In genomic region chr5:136195971-136196577, GRCh38 we compare ENCODE assay signal across 21 cellular contexts. TPM values are rescaled to one million over a fixed set of nuclear protein-coding genes. Genes with fewer than 3 reads are reported as not detected.
DNase-seq lines count a peak whose midpoint lies in the region; ATAC-seq and TF ChIP-seq lines count a peak whose summit lies in the region.
"Had no signal": no experiment of that assay in that cellular context is flagged by ENCODE, and none has a peak within 500 bp of the region (broad histone marks: within the 10 kb centered on the region; RNA-seq: fewer than 3 reads in every experiment).

No MANE protein-coding gene starts in this region.

- H3K4me3 Mint-ChIP-seq in activated CD8-positive, alpha-beta T cell treated with anti-CD3 and anti-CD28 coated beads, Interleukin-2, amount 10 ng/mL, durations not matched to agents 7 days and 5 days: no peak overlapping the region
- no peak overlapping the region for H3K4me3 Mint-ChIP-seq in activated CD8-positive, alpha-beta T cell treated with anti-CD3 and anti-CD28 coated beads for 36 hours
- H3K4me3 Mint-ChIP-seq: activated naive CD8-positive, alpha-beta T cell treated with anti-CD3 and anti-CD28 coated beads, Interleukin-2, amount 10 ng/mL, durations not matched to agents 7 days and 5 days; activated T-helper 1 cell treated with anti-CD3 and anti-CD28 coated beads, Interleukin-12 subunit alpha, Interleukin-12 subunit beta, Interleukin-2, Interleukin-4 antibody, amounts not matched to agents 30 ng/mL and 10 ng/mL and 1 ng/mL, durations not matched to agents 14 hours and 24 hours and 36 hours; naive thymus-derived CD8-positive, alpha-beta T cell had no signal

- H3K4me3 ChIP-seq in gastroesophageal sphincter (no peak overlapping the region), muscle layer of duodenum (ENCODE audit: low read depth in 1 of 2, low read length in 2 of 2) (no peak overlapping the region)
- H3K4me3 ChIP-seq: A549, body of pancreas, heart right ventricle, lung, uterus had no signal

- no peaks in the 10 kb centered on the region for H3K9me3 Mint-ChIP-seq in activated CD8-positive, alpha-beta T cell treated with anti-CD3 and anti-CD28 coated beads, Interleukin-2, amount 10 ng/mL, durations not matched to agents 7 days and 5 days (ENCODE audit: insufficient read depth)
- no peaks in the 10 kb centered on the region for H3K9me3 Mint-ChIP-seq in activated CD8-positive, alpha-beta T cell treated with anti-CD3 and anti-CD28 coated beads for 36 hours
- H3K9me3 Mint-ChIP-seq: activated naive CD8-positive, alpha-beta T cell treated with anti-CD3 and anti-CD28 coated beads, Interleukin-2, amount 10 ng/mL, durations not matched to agents 7 days and 5 days; activated T-helper 1 cell treated with anti-CD3 and anti-CD28 coated beads, Interleukin-12 subunit alpha, Interleukin-12 subunit beta, Interleukin-2, Interleukin-4 antibody, amounts not matched to agents 30 ng/mL and 10 ng/mL and 1 ng/mL, durations not matched to agents 14 hours and 24 hours and 36 hours; naive thymus-derived CD8-positive, alpha-beta T cell had no signal

- POLR2A ChIA-PET in activated CD8-positive, alpha-beta T cell treated with anti-CD3 and anti-CD28 coated beads, Interleukin-2, amount 10 ng/mL, durations not matched to agents 7 days and 5 days (lab: Charles Lee): no interaction called here
- POLR2A ChIA-PET in activated CD8-positive, alpha-beta T cell treated with anti-CD3 and anti-CD28 coated beads for 36 hours (lab: Charles Lee): interaction anchor here (0.5 kb wide), 1 partner anchor 61 kb away, joined by 3 read pairs; no protein-coding TSS in a partner anchor

- CTCF ChIA-PET in activated CD8-positive, alpha-beta T cell treated with anti-CD3 and anti-CD28 coated beads, Interleukin-2, amount 10 ng/mL, durations not matched to agents 7 days and 5 days (lab: Charles Lee): no interaction called here
- CTCF ChIA-PET in activated CD8-positive, alpha-beta T cell treated with anti-CD3 and anti-CD28 coated beads for 36 hours (lab: Charles Lee): interaction anchor here (1.5 to 1.9 kb wide), 2 partner anchors 11 to 114 kb away, joined by 4 to 6 read pairs; no protein-coding TSS in a partner anchor

- H3K27ac ChIP-seq in gastroesophageal sphincter: peak overlapping the region in 3 of 4 donors; percentile 20 to 58 (median 52)
- H3K27ac ChIP-seq in muscle layer of duodenum (ENCODE audit: low read length): peak overlapping the region; percentile 22
- H3K27ac ChIP-seq: A549, body of pancreas, heart right ventricle, parathyroid adenoma, uterus had no signal

- H3K9me3 ChIP-seq in gastroesophageal sphincter (no peaks in the 10 kb centered on the region), muscle layer of duodenum (ENCODE audit: control insufficient read depth in 1 of 2, low read length in 2 of 2) (no peaks in the 10 kb centered on the region)
- H3K9me3 ChIP-seq: A549, body of pancreas, heart right ventricle, uterus had no signal

- peak; percentile 4 for DNase-seq in activated CD8-positive, alpha-beta T cell treated with anti-CD3 and anti-CD28 coated beads, Interleukin-2, amount 10 ng/mL, durations not matched to agents 7 days and 5 days
- DNase-seq in activated CD8-positive, alpha-beta T cell treated with anti-CD3 and anti-CD28 coated beads for 36 hours: no peak
- DNase-seq in stromal cell of bone marrow (ENCODE audit: low read depth) (peak; percentile 23), NCI-H187 treated with DMSO at 0.1 percent for 48 hours (lab: John Stamatoyannopoulos, UW) (no peak), NCI-H774 (lab: John Stamatoyannopoulos, UW) (no peak)
- DNase-seq: activated naive CD8-positive, alpha-beta T cell treated with anti-CD3 and anti-CD28 coated beads, Interleukin-2, amount 10 ng/mL, durations not matched to agents 7 days and 5 days; body of pancreas; EL; HCEC 1CT; heart right ventricle; naive thymus-derived CD8-positive, alpha-beta T cell; NCI-H2171; NCI-H526 treated with DMSO at 0.1 percent for 48 hours; uterus had no signal

- no peak for TF ChIP-seq CTCF in activated CD8-positive, alpha-beta T cell treated with anti-CD3 and anti-CD28 coated beads for 36 hours (IDR thresholded peaks at IDR 0.05)
- TF ChIP-seq CTCF in gastroesophageal sphincter (IDR thresholded peaks at IDR 0.05): no peak

- TF ChIP-seq POLR2A in gastroesophageal sphincter (IDR thresholded peaks at IDR 0.05): no peak

- H3K27me3 ChIP-seq in gastroesophageal sphincter (peaks cover 28% of the 10 kb centered on the region), muscle layer of duodenum (ENCODE audit: low read depth, low read length) (peaks cover 3% of the 10 kb centered on the region)
- H3K27me3 ChIP-seq: body of pancreas had no signal

- 46% methylated on average over 9 of the region's 11 CpGs; no CpG with 5 or more reads in 1 of the 2 donors for WGBS in gastroesophageal sphincter (ENCODE audit: low coverage in 1 of 2), 2 donors

- H3K4me1 ChIP-seq in gastroesophageal sphincter (peaks cover 0 to 43% (median 17%) of the 10 kb centered on the region in 3 donors), muscle layer of duodenum (ENCODE audit: control insufficient read depth in 1 of 2, insufficient read depth in 2 of 2, low read length in 2 of 2) (peaks cover 0 to 23% of the 10 kb centered on the region in 2 donors)
- H3K4me1 ChIP-seq: A549, parathyroid adenoma had no signal

- ATAC-seq in activated CD8-positive, alpha-beta T cell treated with anti-CD3 and anti-CD28 coated beads, Interleukin-2, amount 10 ng/mL, durations not matched to agents 7 days and 5 days: no peak
- no peak for ATAC-seq in activated CD8-positive, alpha-beta T cell treated with anti-CD3 and anti-CD28 coated beads for 36 hours
- no peak for ATAC-seq in gastroesophageal sphincter
- ATAC-seq in HG03460 (IDR thresholded peaks at IDR 0.05; ENCODE audit: unreplicated experiment): no peak
- ATAC-seq: A549; body of pancreas; heart right ventricle; naive thymus-derived CD8-positive, alpha-beta T cell had no signal

- H3K36me3 ChIP-seq in gastroesophageal sphincter (no peaks in the 10 kb centered on the region), muscle layer of duodenum (ENCODE audit: control insufficient read depth in 1 of 2, insufficient read depth in 2 of 2, low read length in 2 of 2) (no peaks in the 10 kb centered on the region)
- H3K36me3 ChIP-seq: heart right ventricle, uterus had no signal

- no peak overlapping the region for H3K27ac Mint-ChIP-seq in activated CD8-positive, alpha-beta T cell treated with anti-CD3 and anti-CD28 coated beads, Interleukin-2, amount 10 ng/mL, durations not matched to agents 7 days and 5 days
- no peak overlapping the region for H3K27ac Mint-ChIP-seq in activated CD8-positive, alpha-beta T cell treated with anti-CD3 and anti-CD28 coated beads for 36 hours
- H3K27ac Mint-ChIP-seq: activated naive CD8-positive, alpha-beta T cell treated with anti-CD3 and anti-CD28 coated beads, Interleukin-2, amount 10 ng/mL, durations not matched to agents 7 days and 5 days; activated T-helper 1 cell treated with anti-CD3 and anti-CD28 coated beads, Interleukin-12 subunit alpha, Interleukin-12 subunit beta, Interleukin-2, Interleukin-4 antibody, amounts not matched to agents 30 ng/mL and 10 ng/mL and 1 ng/mL, durations not matched to agents 14 hours and 24 hours and 36 hours had no signal

- intact Hi-C loops in activated CD8-positive, alpha-beta T cell treated with anti-CD3 and anti-CD28 coated beads for 36 hours (cut with micrococcal nuclease): no loop called here

- no peaks in the 10 kb centered on the region for H3K4me1 Mint-ChIP-seq in activated CD8-positive, alpha-beta T cell treated with anti-CD3 and anti-CD28 coated beads, Interleukin-2, amount 10 ng/mL, durations not matched to agents 7 days and 5 days (ENCODE audit: low read depth)
- H3K4me1 Mint-ChIP-seq in activated CD8-positive, alpha-beta T cell treated with anti-CD3 and anti-CD28 coated beads for 36 hours (ENCODE audit: low read depth): peaks cover 2% of the 10 kb centered on the region
- H3K4me1 Mint-ChIP-seq: activated naive CD8-positive, alpha-beta T cell treated with anti-CD3 and anti-CD28 coated beads, Interleukin-2, amount 10 ng/mL, durations not matched to agents 7 days and 5 days had no signal

- no peak for TF ChIP-seq EP300 in gastroesophageal sphincter (IDR thresholded peaks at IDR 0.05)

- H3K36me3 Mint-ChIP-seq in activated CD8-positive, alpha-beta T cell treated with anti-CD3 and anti-CD28 coated beads, Interleukin-2, amount 10 ng/mL, durations not matched to agents 7 days and 5 days (ENCODE audit: low read depth): no peaks in the 10 kb centered on the region
- no peaks in the 10 kb centered on the region for H3K36me3 Mint-ChIP-seq in activated CD8-positive, alpha-beta T cell treated with anti-CD3 and anti-CD28 coated beads for 36 hours (ENCODE audit: low read depth)
- H3K36me3 Mint-ChIP-seq: activated naive CD8-positive, alpha-beta T cell treated with anti-CD3 and anti-CD28 coated beads, Interleukin-2, amount 10 ng/mL, durations not matched to agents 7 days and 5 days; naive thymus-derived CD8-positive, alpha-beta T cell had no signal

- H3K27me3 Mint-ChIP-seq in activated CD8-positive, alpha-beta T cell treated with anti-CD3 and anti-CD28 coated beads, Interleukin-2, amount 10 ng/mL, durations not matched to agents 7 days and 5 days (ENCODE audit: low read depth): peaks cover 35% of the 10 kb centered on the region
- H3K27me3 Mint-ChIP-seq in activated CD8-positive, alpha-beta T cell treated with anti-CD3 and anti-CD28 coated beads for 36 hours: peaks cover 47% of the 10 kb centered on the region

RNA-seq across cellular contexts. Expression of gene SMIM32, which starts 3.1 kb away (rescaled TPM):
- not detected for total RNA-seq in activated CD8-positive, alpha-beta T cell treated with anti-CD3 and anti-CD28 coated beads, Interleukin-2, amount 10 ng/mL, durations not matched to agents 7 days and 5 days
- total RNA-seq in activated CD8-positive, alpha-beta T cell treated with anti-CD3 and anti-CD28 coated beads for 36 hours: not detected
- not detected for total RNA-seq in gastroesophageal sphincter
- total RNA-seq: activated naive CD8-positive, alpha-beta T cell treated with anti-CD3 and anti-CD28 coated beads, Interleukin-2, amount 10 ng/mL, durations not matched to agents 7 days and 5 days; activated T-helper 1 cell treated with anti-CD3 and anti-CD28 coated beads, Interleukin-12 subunit alpha, Interleukin-12 subunit beta, Interleukin-2, Interleukin-4 antibody, amounts not matched to agents 30 ng/mL and 10 ng/mL and 1 ng/mL, durations not matched to agents 14 hours and 24 hours and 36 hours; heart right ventricle; naive thymus-derived CD8-positive, alpha-beta T cell had no signal

Comparison
In these comparisons a context has a peak if more than half of its experiments do, and no peak if none do; other contexts are left out.
1. DNase-seq: peak in activated CD8-positive, alpha-beta T cell treated with anti-CD3 and anti-CD28 coated beads, Interleukin-2, amount 10 ng/mL, durations not matched to agents 7 days and 5 days (single experiment) and stromal cell of bone marrow (single experiment); none in activated CD8-positive, alpha-beta T cell treated with anti-CD3 and anti-CD28 coated beads for 36 hours (single experiment), NCI-H187 treated with DMSO at 0.1 percent for 48 hours (single experiment) and NCI-H774 (single experiment).